Comparison of ENCODE assay signal across 13 cellular contexts in the genomic region with DNA sequence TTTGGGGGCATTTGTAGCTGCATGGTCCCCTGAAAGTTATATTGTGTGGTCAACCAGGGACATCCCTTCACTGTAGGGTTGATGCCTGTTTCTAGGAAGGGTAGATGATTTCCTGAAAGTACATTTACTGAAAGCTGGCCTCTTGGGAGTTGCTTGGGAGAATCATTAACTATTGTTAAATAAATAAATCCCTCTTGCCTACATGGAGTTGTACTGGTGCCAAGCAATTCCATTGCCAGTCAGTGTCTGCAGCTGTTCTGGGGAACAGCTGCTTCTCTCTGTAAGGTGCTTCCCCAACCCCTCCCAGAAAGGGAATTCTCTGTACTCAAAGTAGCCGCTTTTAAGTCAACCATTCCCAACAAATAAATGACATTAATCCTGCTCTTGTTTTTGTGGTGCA.
DNase-seq lines count a peak whose midpoint lies in the region; ATAC-seq and TF ChIP-seq lines count a peak whose summit lies in the region.
"Had no signal": no experiment of that assay in that cellular context is flagged by ENCODE, and none has a peak within 500 bp of the region (broad histone marks: within the 10 kb centered on the region; RNA-seq: fewer than 3 reads in every experiment).

No MANE protein-coding gene starts in this region.

- H3K27me3 ChIP-seq in MM.1S (replicated peaks; ENCODE audit: insufficient read depth, low read length) = no peaks in the 10 kb centered on the region

- H3K9ac ChIP-seq in MM.1S (ENCODE audit: low read length) = no peak overlapping the region

- no peak overlapping the region for H3K27ac ChIP-seq in MM.1S (ENCODE audit: low read length)

- no peaks in the 10 kb centered on the region for H3K36me3 ChIP-seq in MM.1S (replicated peaks; ENCODE audit: insufficient read depth, low read length)

- ATAC-seq in HG03469 (IDR thresholded peaks at IDR 0.05; ENCODE audit: unreplicated experiment) (no peak), GM21619 (IDR thresholded peaks at IDR 0.05; ENCODE audit: unreplicated experiment) (no peak)
- ATAC-seq: stimulated activated naive CD8-positive, alpha-beta T cell treated with anti-CD3 and anti-CD28 coated beads, Interleukin-15, Interleukin-2, amounts not matched to agents 100 U/mL and 50 U/mL, for 24 hours had no signal

- H3K4me3 ChIP-seq in foreskin fibroblast (ENCODE audit: low read depth in 1 of 2, low read length in 2 of 2) (no peak overlapping the region), skeletal muscle cell (ENCODE audit: low read depth, low read length) (no peak overlapping the region), MM.1S (ENCODE audit: low read length) (no peak overlapping the region)

- peak; percentile 55 for DNase-seq in DMS79 treated with DMSO at 0.1 percent for 48 hours (lab: John Stamatoyannopoulos, UW)
- DNase-seq in DMS79 (lab: John Stamatoyannopoulos, UW) = no peak
- DNase-seq in NCI-H510A treated with DMSO at 0.1 percent for 48 hours (lab: John Stamatoyannopoulos, UW) = peak; percentile 19
- peak; percentile 32 to 70 for DNase-seq in foreskin fibroblast
- peak; percentile 89 for DNase-seq in skeletal muscle cell (ENCODE audit: low read depth)
- no peak for DNase-seq in MM.1S
- DNase-seq: 8988T; activated effector memory CD4-positive, alpha-beta T cell treated with anti-CD3 and anti-CD28 coated beads, Interleukin-2, amount 50 U/mL, for 16 hours; Kasumi-1; stimulated activated naive CD8-positive, alpha-beta T cell treated with anti-CD3 and anti-CD28 coated beads, Interleukin-15, Interleukin-2, amounts not matched to agents 100 U/mL and 50 U/mL, for 24 hours; T-helper 1 cell had no signal

- 0 out of 2 replicates have a peak, but pooled peaks cover 3% of the 10 kb centered on the region for H3K4me1 ChIP-seq in MM.1S (ENCODE audit: low read length)

- no peak overlapping the region for H2AFZ ChIP-seq in MM.1S (ENCODE audit: low read length)

- TF ChIP-seq CTCF in foreskin fibroblast (IDR thresholded peaks at IDR 0.05; ENCODE audit: low read depth, low read length) (no peak), MM.1S (IDR thresholded peaks at IDR 0.05; ENCODE audit: low read length) (no peak)

- no peaks in the 10 kb centered on the region for H4K20me1 ChIP-seq in MM.1S (ENCODE audit: insufficient read depth, low read length)

- H3K79me2 ChIP-seq in MM.1S (ENCODE audit: low read length) = no peaks in the 10 kb centered on the region

- no peaks in the 10 kb centered on the region for H3K9me2 ChIP-seq in MM.1S (replicated peaks; ENCODE audit: insufficient read depth, low read length)

- no peak overlapping the region for H3K4me2 ChIP-seq in MM.1S (ENCODE audit: low read depth, low read length)

- no peaks in the 10 kb centered on the region for H3K9me3 ChIP-seq in MM.1S (replicated peaks; ENCODE audit: insufficient read depth, low read length)

- no peaks in the 10 kb centered on the region for H3F3A ChIP-seq in MM.1S (ENCODE audit: insufficient read depth, low read length)

Comparison
In these comparisons a context has a peak if more than half of its experiments do, and no peak if none do; other contexts are left out.
1. DNase-seq: peak in DMS79 treated with DMSO at 0.1 percent for 48 hours (single experiment), NCI-H510A treated with DMSO at 0.1 percent for 48 hours (single experiment), foreskin fibroblast (2 of 2) and skeletal muscle cell (single experiment); none in DMS79 (single experiment) and MM.1S (single experiment).